8 cellular contexts compared by ENCODE assay signal in the genomic region with DNA sequence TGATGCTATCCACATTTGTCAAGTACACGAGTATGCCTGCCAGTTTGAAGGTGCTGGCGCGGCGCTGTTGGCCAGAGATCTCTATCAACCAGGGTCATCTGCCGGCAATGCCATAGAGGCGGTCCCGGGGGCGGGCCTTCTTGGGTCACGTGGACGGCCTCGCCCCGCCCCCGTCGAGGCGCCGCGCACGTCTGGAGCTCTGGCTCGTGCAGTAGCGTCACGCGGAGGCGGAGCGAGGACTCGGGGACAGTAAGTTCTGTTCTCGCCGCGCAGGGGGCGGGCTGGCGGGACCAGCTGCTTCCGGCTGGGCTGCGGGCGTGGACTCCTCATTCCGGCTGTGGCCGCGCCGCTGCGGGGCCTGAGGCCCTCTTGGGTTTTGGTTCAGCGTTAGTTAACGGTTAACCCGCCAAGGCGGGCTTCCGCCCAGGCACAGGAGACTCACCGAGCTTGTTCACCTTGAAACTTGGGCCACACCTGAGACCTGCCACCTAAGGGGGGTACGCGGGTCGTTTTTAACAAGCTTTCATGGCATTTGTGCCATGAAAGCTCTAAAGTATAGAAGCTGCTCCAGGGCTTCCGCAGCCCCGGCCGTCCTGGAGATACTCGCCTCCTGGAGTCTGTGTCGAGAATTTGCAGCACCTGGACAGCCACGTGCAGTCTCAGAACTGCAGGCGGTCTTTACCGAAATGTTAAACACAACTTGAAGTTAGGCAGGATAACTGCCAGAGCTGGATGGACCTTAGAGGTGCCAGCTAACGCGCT.
DNase-seq lines count a peak whose midpoint lies in the region; ATAC-seq and TF ChIP-seq lines count a peak whose summit lies in the region.

TSS of gene RFESD (plus strand) at position 209 of the 762 bp plus-strand sequence. CDS start 5,495 bp downstream, outside the sequence.

- H3K9ac ChIP-seq in mucosa of rectum (ENCODE audit: low read depth in 1 of 2, low read length in 2 of 2) = peak within 1 kb of the TSS; percentile 78 to 88

- DNase-seq in DMS153 (lab: John Stamatoyannopoulos, UW) (peak; percentile 88), HuH-7 (ENCODE audit: low spot score) (peak; percentile 81), OCI-M2 (lab: John Stamatoyannopoulos, UW; ENCODE audit: unreplicated experiment) (peak; percentile 85), erythroblast (lab: John Stamatoyannopoulos, UW) (peak; percentile 99 to 100)
- DNase-seq in activated T-cell treated with anti-CD3 and anti-CD28 coated beads, Interleukin-2, amount 50 U/mL, for 24 hours = peak; percentile 96
- peak; percentile 86 to 90 for DNase-seq in stimulated activated CD8-positive, alpha-beta memory T cell treated with anti-CD3 and anti-CD28 coated beads, Interleukin-4, amount 100 ng/mL, for 4 hours (ENCODE audit: low read depth in 2 of 2, low spot score in 1 of 2)

- TF ChIP-seq POLR2A in erythroblast (IDR thresholded peaks at IDR 0.05; ENCODE audit: low read length) = peak; percentile 99

- no peaks in the 10 kb centered on the region for H3K36me3 Mint-ChIP-seq in activated T-cell treated with anti-CD3 and anti-CD28 coated beads, Interleukin-2, amount 50 U/mL, for 24 hours (ENCODE audit: low read depth)

- H3K9me3 ChIP-seq in mucosa of rectum (ENCODE audit: control insufficient read depth in 2 of 2, low read length in 2 of 2) = no peaks in the 10 kb centered on the region

- H3K4me1 Mint-ChIP-seq in activated T-cell treated with anti-CD3 and anti-CD28 coated beads, Interleukin-2, amount 50 U/mL, for 24 hours (ENCODE audit: low read depth) = peaks cover 49% of the 10 kb centered on the region

- H3K4me1 ChIP-seq in mucosa of rectum (ENCODE audit: control insufficient read depth in 2 of 2, insufficient read depth in 2 of 2, low read length in 2 of 2) = peaks cover 13% of the 10 kb centered on the region in 2 donors

- H3K27me3 Mint-ChIP-seq in activated T-cell treated with anti-CD3 and anti-CD28 coated beads, Interleukin-2, amount 50 U/mL, for 24 hours = no peaks in the 10 kb centered on the region

- no peaks in the 10 kb centered on the region for H3K9me3 Mint-ChIP-seq in activated T-cell treated with anti-CD3 and anti-CD28 coated beads, Interleukin-2, amount 50 U/mL, for 24 hours

- peak within 1 kb of the TSS; percentile 94 to 95 for H3K27ac ChIP-seq in mucosa of rectum (ENCODE audit: low read depth in 2 of 2, low read length in 2 of 2)

- H3K27ac Mint-ChIP-seq in activated T-cell treated with anti-CD3 and anti-CD28 coated beads, Interleukin-2, amount 50 U/mL, for 24 hours = peak within 1 kb of the TSS; percentile 94

- peak within 1 kb of the TSS; percentile 70 to 85 for H3K4me3 ChIP-seq in mucosa of rectum (ENCODE audit: low read length in 2 of 2)

- H3K4me3 Mint-ChIP-seq in activated T-cell treated with anti-CD3 and anti-CD28 coated beads, Interleukin-2, amount 50 U/mL, for 24 hours = peak within 1 kb of the TSS; percentile 82

- peak; percentile 95 for ATAC-seq in GM21526 (IDR thresholded peaks at IDR 0.05; ENCODE audit: low FRiP score, unreplicated experiment)

- no peaks in the 10 kb centered on the region for H3K27me3 ChIP-seq in mucosa of rectum (ENCODE audit: control insufficient read depth in 2 of 2, insufficient read depth in 2 of 2, low read length in 2 of 2)

- H3K36me3 ChIP-seq in mucosa of rectum (ENCODE audit: control insufficient read depth in 2 of 2, insufficient read depth in 2 of 2, low read length in 2 of 2) = no peaks in the 10 kb centered on the region

Comparison
In these comparisons a context has a peak if more than half of its experiments do, and no peak if none do; other contexts are left out.
1. Peak in every context shown above with its lines: DNase-seq, ATAC-seq, H3K4me3 ChIP-seq and H3K27ac ChIP-seq.